ENCODE assay signal across 8 cellular contexts in the genomic region with DNA sequence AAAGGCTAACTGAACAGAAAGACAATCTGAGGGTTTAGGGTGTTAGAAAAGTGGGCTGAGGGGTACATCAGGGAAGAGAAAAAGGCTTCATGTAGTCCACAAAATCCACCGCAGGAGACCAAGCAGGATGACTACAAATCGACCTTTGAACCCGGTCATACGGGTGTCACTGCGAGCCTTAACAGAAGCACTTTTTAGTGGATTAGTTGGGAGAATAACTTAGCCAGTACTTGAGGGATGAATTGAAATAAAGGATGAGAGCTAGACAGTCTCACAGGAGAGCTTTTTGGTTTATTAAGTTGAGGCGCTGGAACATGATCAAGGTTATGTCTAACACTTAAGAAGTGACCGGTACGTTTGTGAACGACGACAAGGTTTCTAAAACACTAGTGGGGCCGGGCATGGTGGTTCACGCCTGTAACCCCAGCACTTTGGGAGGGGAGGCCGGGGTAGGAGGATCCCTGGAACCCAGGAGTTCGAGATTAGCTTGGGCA. TPM values are rescaled to one million over a fixed set of nuclear protein-coding genes. Genes with fewer than 3 reads are reported as not detected.
DNase-seq lines count a peak whose midpoint lies in the region; ATAC-seq, FAIRE-seq and TF ChIP-seq lines count a peak whose summit lies in the region.

No MANE protein-coding gene starts in this region.

- no peak for TF ChIP-seq EP300 in K562 (IDR thresholded peaks at IDR 0.05; ENCODE audit: low read length)

- no peaks in the 10 kb centered on the region for H3K36me3 Mint-ChIP-seq in activated naive CD4-positive, alpha-beta T cell treated with anti-CD3 and anti-CD28 coated beads, Interleukin-2, amount 50 U/mL, for 24 hours
- no peaks in the 10 kb centered on the region for H3K36me3 Mint-ChIP-seq in memory B cell

- POLR2A ChIA-PET in K562 (lab: Yijun Ruan, JAX) = no interaction called here

- no peaks in the 10 kb centered on the region for H3K27me3 ChIP-seq in K562 (ENCODE audit: control insufficient read depth in 2 of 2, insufficient read depth in 2 of 2, low read length in 2 of 2)
- H3K27me3 ChIP-seq in upper lobe of right lung = no peaks in the 10 kb centered on the region

- H3K4me1 Mint-ChIP-seq in activated naive CD4-positive, alpha-beta T cell treated with anti-CD3 and anti-CD28 coated beads, Interleukin-2, amount 50 U/mL, for 24 hours = peaks cover 46% of the 10 kb centered on the region
- H3K4me1 Mint-ChIP-seq in memory B cell = peaks cover 33% of the 10 kb centered on the region

- FAIRE-seq in K562 (lab: Jason Lieb, UNC) = peak; percentile 37

- no peak for ATAC-seq in K562
- ATAC-seq in memory B cell (ENCODE audit: low read depth) = no peak
- no peak for ATAC-seq in upper lobe of right lung
- ATAC-seq in HG03135 (IDR thresholded peaks at IDR 0.05; ENCODE audit: unreplicated experiment) = no peak
- no peak for ATAC-seq in HG03571 (IDR thresholded peaks at IDR 0.05; ENCODE audit: unreplicated experiment)

- BruUV-seq in K562 (replicated peaks; lab: Mats Ljungman, UMichigan) = no TSS peak

- H3K27ac ChIP-seq in K562 (ENCODE audit: extremely low read depth, low read depth, low read length) (peak overlapping the region; percentile 94), upper lobe of right lung (peak overlapping the region; percentile 92)

- CTCF ChIA-PET in K562 (lab: Yijun Ruan, JAX; ENCODE audit: low intra/inter-chr PET ratio) = no interaction called here

- H3K9me3 Mint-ChIP-seq in activated naive CD4-positive, alpha-beta T cell treated with anti-CD3 and anti-CD28 coated beads, Interleukin-2, amount 50 U/mL, for 24 hours = no peaks in the 10 kb centered on the region
- no peaks in the 10 kb centered on the region for H3K9me3 Mint-ChIP-seq in memory B cell

- peaks cover 36% of the 10 kb centered on the region for H3K79me2 ChIP-seq in K562 (ENCODE audit: control insufficient read depth, insufficient read depth, low read length)

- H3K27ac Mint-ChIP-seq in activated naive CD4-positive, alpha-beta T cell treated with anti-CD3 and anti-CD28 coated beads, Interleukin-2, amount 50 U/mL, for 24 hours = peak overlapping the region; percentile 97
- H3K27ac Mint-ChIP-seq in memory B cell = peak overlapping the region; percentile 94

- no peaks in the 10 kb centered on the region for H3K27me3 Mint-ChIP-seq in activated naive CD4-positive, alpha-beta T cell treated with anti-CD3 and anti-CD28 coated beads, Interleukin-2, amount 50 U/mL, for 24 hours
- no peaks in the 10 kb centered on the region for H3K27me3 Mint-ChIP-seq in memory B cell

- H3K4me3 ChIP-seq in K562 (peak overlapping the region; percentile 83; the same call in 1 of the 2 replicates), upper lobe of right lung (peak overlapping the region; percentile 76)

- no peaks in the 10 kb centered on the region for H3K9me1 ChIP-seq in K562 (ENCODE audit: control insufficient read depth, insufficient read depth, low read length)

- H3K4me3 Mint-ChIP-seq in activated naive CD4-positive, alpha-beta T cell treated with anti-CD3 and anti-CD28 coated beads, Interleukin-2, amount 50 U/mL, for 24 hours = peak overlapping the region; percentile 93
- H3K4me3 Mint-ChIP-seq in memory B cell = peak overlapping the region; percentile 98

- H3K9ac ChIP-seq in K562 (ENCODE audit: insufficient read depth in 1 of 2, low read depth in 2 of 2, low read length in 2 of 2) = peak overlapping the region; percentile 77 to 82; a peak in 3 of 4 replicates

- no peaks in the 10 kb centered on the region for H3K36me3 ChIP-seq in K562 (ENCODE audit: control insufficient read depth, insufficient read depth, low read length)
- H3K36me3 ChIP-seq in upper lobe of right lung = no peaks in the 10 kb centered on the region

- peak overlapping the region; percentile 93 for H3K4me2 ChIP-seq in K562 (ENCODE audit: insufficient read depth, low read length)

- no peaks in the 10 kb centered on the region for H4K20me1 ChIP-seq in K562 (replicated peaks; ENCODE audit: control insufficient read depth, insufficient read depth, low read length)

- no peak for TF ChIP-seq POLR2A in K562 (conservative IDR thresholded peaks at IDR 0.05)

- TF ChIP-seq RAD21 in K562 (CRISPR knock-in tag; conservative IDR thresholded peaks at IDR 0.05 in 1 of 2, IDR thresholded peaks at IDR 0.05 in 1 of 2) = no peak

- no peak for DNase-seq in activated naive CD4-positive, alpha-beta T cell (lab: John Stamatoyannopoulos, UW)
- peak in 1 of 4 experiments; percentile 23 for DNase-seq in K562 (ENCODE audit: extremely low read depth in 1 of 4, low spot score in 3 of 4)
- DNase-seq in memory B cell (ENCODE audit: low spot score in 2 of 2) = no peak
- no peak for DNase-seq in upper lobe of right lung
- DNase-seq in KG1 (lab: John Stamatoyannopoulos, UW) = no peak

- TF ChIP-seq CTCF in K562 (IDR thresholded peaks at IDR 0.05 in 2 of 3, conservative IDR thresholded peaks at IDR 0.05 in 1 of 3; ENCODE audit: insufficient read depth in 2 of 3, low read depth in 1 of 3, low read length in 3 of 3) = no peak
- TF ChIP-seq CTCF in upper lobe of right lung (IDR thresholded peaks at IDR 0.05) = no peak

- in situ Hi-C loops in K562 (cut with MboI) = no loop called here

- WGBS in K562 (ENCODE audit: insufficient coverage, low coverage, missing lambda C conversion rate) = 58% methylated on average over 14 of the region's 14 CpGs

- H3K9me3 ChIP-seq in K562 (replicated peaks; ENCODE audit: control insufficient read depth, insufficient read depth, low read depth, low read length) = no peaks in the 10 kb centered on the region
- no peaks in the 10 kb centered on the region for H3K9me3 ChIP-seq in upper lobe of right lung

- peaks cover 3 to 20% of the 10 kb centered on the region in 2 experiments; a peak in 4 of 5 replicates for H3K4me1 ChIP-seq in K562 (replicated peaks in 1 of 2; ENCODE audit: control insufficient read depth in 2 of 2, insufficient read depth in 2 of 2, low read length in 2 of 2)
- peaks cover 16% of the 10 kb centered on the region for H3K4me1 ChIP-seq in upper lobe of right lung

- peak overlapping the region; percentile 100 for H2AFZ ChIP-seq in K562 (ENCODE audit: low read depth, low read length)

- intact Hi-C loops in K562 (cut with micrococcal nuclease) (no loop called here), upper lobe of right lung (cut with DNase I) (no loop called here)

TF ChIP-seq in K562, 482 proteins besides CTCF, POLR2A, EP300 and RAD21:
- TF ChIP-seq CBFA2T3 (IDR thresholded peaks at IDR 0.05) = no peak
- TF ChIP-seq NR2C1 (IDR thresholded peaks at IDR 0.05) = peak; percentile 79
- peak; percentile 89 for TF ChIP-seq NR2C1 (tag; IDR thresholded peaks at IDR 0.05)
- TF ChIP-seq, protein P1, sequence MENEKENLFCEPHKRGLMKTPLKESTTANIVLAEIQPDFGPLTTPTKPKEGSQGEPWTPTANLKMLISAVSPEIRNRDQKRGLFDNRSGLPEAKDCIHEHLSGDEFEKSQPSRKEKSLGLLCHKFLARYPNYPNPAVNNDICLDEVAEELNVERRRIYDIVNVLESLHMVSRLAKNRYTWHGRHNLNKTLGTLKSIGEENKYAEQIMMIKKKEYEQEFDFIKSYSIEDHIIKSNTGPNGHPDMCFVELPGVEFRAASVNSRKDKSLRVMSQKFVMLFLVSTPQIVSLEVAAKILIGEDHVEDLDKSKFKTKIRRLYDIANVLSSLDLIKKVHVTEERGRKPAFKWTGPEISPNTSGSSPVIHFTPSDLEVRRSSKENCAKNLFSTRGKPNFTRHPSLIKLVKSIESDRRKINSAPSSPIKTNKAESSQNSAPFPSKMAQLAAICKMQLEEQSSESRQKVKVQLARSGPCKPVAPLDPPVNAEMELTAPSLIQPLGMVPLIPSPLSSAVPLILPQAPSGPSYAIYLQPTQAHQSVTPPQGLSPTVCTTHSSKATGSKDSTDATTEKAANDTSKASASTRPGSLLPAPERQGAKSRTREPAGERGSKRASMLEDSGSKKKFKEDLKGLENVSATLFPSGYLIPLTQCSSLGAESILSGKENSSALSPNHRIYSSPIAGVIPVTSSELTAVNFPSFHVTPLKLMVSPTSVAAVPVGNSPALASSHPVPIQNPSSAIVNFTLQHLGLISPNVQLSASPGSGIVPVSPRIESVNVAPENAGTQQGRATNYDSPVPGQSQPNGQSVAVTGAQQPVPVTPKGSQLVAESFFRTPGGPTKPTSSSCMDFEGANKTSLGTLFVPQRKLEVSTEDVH (IDR thresholded peaks at IDR 0.05; ENCODE audit: low read depth, partially characterized antibody) = no peak
- TF ChIP-seq NR2C2 (CRISPR knock-in tag; IDR thresholded peaks at IDR 0.05) = peak; percentile 73; the same call in 1 of the 2 replicates
- peak; percentile 77; the same call in 1 of the 2 replicates for TF ChIP-seq NR2C2 (tag; IDR thresholded peaks at IDR 0.05)
- no peak for TF ChIP-seq STAT5B (CRISPR knock-in tag; IDR thresholded peaks at IDR 0.05)
TF ChIP-seq in K562: peak in this region for 2.

RNA-seq across cellular contexts. Expression of a gene that starts 1.2 kb away (rescaled TPM):
- 6.9 and 18.0 TPM in 2 replicates for total RNA-seq in K562 (2011; cell fraction: chromatin; rRNA removed; ENCODE audit: low replicate concordance)
- 3.7 and 4.7 TPM in 2 replicates for total RNA-seq in K562 (2011; cell fraction: nucleolus; rRNA removed)
- 9.4 and 12.9 TPM in 2 replicates for total RNA-seq in K562 (2011; cell fraction: nucleoplasm; rRNA removed)
- 3.7 and 4.3 TPM in 2 replicates for total RNA-seq in K562 (2014; rRNA removed)
- 6.1 and 6.7 TPM in 2 replicates for total RNA-seq in K562 (2014; rRNA removed; fragmentation: Illumina TruSeq; extraction: Trizol)
- total RNA-seq in K562 (2015; rRNA removed; fragmentation: Illumina TruSeq; extraction: Trizol) = 4.9 and 6.5 TPM in 2 replicates
- 5.2 and 6.3 TPM in 2 replicates for total RNA-seq in K562 (2021)
- 7.9 and 9.2 TPM in 2 replicates for polyA plus RNA-seq in K562 (2011; rRNA removed)
- 2.5 and 4.7 TPM in 2 replicates for polyA plus RNA-seq in K562 (2011; cell fraction: cytosol; rRNA removed)
- 5.5 and 6.0 TPM in 2 replicates for polyA plus RNA-seq in K562 (2011; cell fraction: nucleus; rRNA removed)
- 4.3 and 4.5 TPM in 2 replicates for polyA plus RNA-seq in K562 (2012)
- polyA plus RNA-seq in K562 (2014; fragmentation: Illumina TruSeq; extraction: Trizol) = 4.9 and 6.5 TPM in 2 replicates
- polyA plus RNA-seq in K562 (2014; fragmentation: Nextera tagmentation; extraction: Ambion mirVana) = 1 to 10 TPM; 1.6 to 1.9 TPM
- polyA plus RNA-seq in K562 (2014; rRNA removed) = 5.2 and 6.0 TPM in 2 replicates
- polyA minus RNA-seq in K562 (2011; rRNA and poly(A)+ RNA removed) = 14.7 and 16.9 TPM in 2 replicates
- polyA minus RNA-seq in K562 (2011; cell fraction: cytosol; rRNA and poly(A)+ RNA removed) = 4.6 and 6.0 TPM in 2 replicates
- polyA minus RNA-seq in K562 (2011; cell fraction: nucleus; rRNA and poly(A)+ RNA removed) = 5.1 and 8.7 TPM in 2 replicates
- 27.5 TPM for total RNA-seq in upper lobe of right lung
